Comparison of ENCODE assay signal across 8 cellular contexts in genomic region chr6:13813621-13814175, GRCh38. TPM values are rescaled to one million over a fixed set of nuclear protein-coding genes. Genes with fewer than 3 reads are reported as not detected.
DNase-seq lines count a peak whose midpoint lies in the region; ATAC-seq, FAIRE-seq and TF ChIP-seq lines count a peak whose summit lies in the region.

No MANE protein-coding gene starts in this region.

- peak overlapping the region; percentile 78 for H3K9ac ChIP-seq in neural progenitor cell

- no peaks in the 10 kb centered on the region for H3K9me3 Mint-ChIP-seq in activated naive CD4-positive, alpha-beta T cell treated with anti-CD3 and anti-CD28 coated beads, Interleukin-2, amount 50 U/mL, for 24 hours
- no peaks in the 10 kb centered on the region for H3K9me3 Mint-ChIP-seq in neural progenitor cell

- H3K4me1 ChIP-seq in gastroesophageal sphincter = peaks cover 2 to 44% (median 9%) of the 10 kb centered on the region in 3 donors
- H3K4me1 ChIP-seq in neural progenitor cell = peaks cover 16% of the 10 kb centered on the region

- H3K36me3 ChIP-seq in gastroesophageal sphincter (peaks cover 0 to 2% of the 10 kb centered on the region in 2 donors), neural progenitor cell (peaks cover 2% of the 10 kb centered on the region)

- TF ChIP-seq POLR2A in gastroesophageal sphincter (IDR thresholded peaks at IDR 0.05) = no peak
- TF ChIP-seq POLR2A in GM12892 (IDR thresholded peaks at IDR 0.05; ENCODE audit: low read depth, low read length) = no peak

- ATAC-seq in GM19351 (IDR thresholded peaks at IDR 0.05; ENCODE audit: unreplicated experiment) (peak; percentile 42), HG03439 (IDR thresholded peaks at IDR 0.05; ENCODE audit: unreplicated experiment) (peak; percentile 35), gastroesophageal sphincter (peak; percentile 41)

- H3K27ac ChIP-seq in gastroesophageal sphincter = peak overlapping the region; percentile 64 to 98 (median 96)
- peak overlapping the region; percentile 95 for H3K27ac ChIP-seq in neural progenitor cell

- peaks cover 26% of the 10 kb centered on the region for H4K20me1 ChIP-seq in neural progenitor cell (ENCODE audit: low read depth)

- H3K79me2 ChIP-seq in neural progenitor cell (ENCODE audit: low read depth) = peaks cover 48% of the 10 kb centered on the region

- peak overlapping the region; percentile 96 for H2AFZ ChIP-seq in neural progenitor cell (replicated peaks)

- peaks cover 41% of the 10 kb centered on the region for H3K4me1 Mint-ChIP-seq in activated naive CD4-positive, alpha-beta T cell treated with anti-CD3 and anti-CD28 coated beads, Interleukin-2, amount 50 U/mL, for 24 hours
- peaks cover 30% of the 10 kb centered on the region for H3K4me1 Mint-ChIP-seq in neural progenitor cell

- H3K27me3 ChIP-seq in gastroesophageal sphincter (no peaks in the 10 kb centered on the region), neural progenitor cell (no peaks in the 10 kb centered on the region)

- peak overlapping the region; percentile 83 for H3K4me2 ChIP-seq in neural progenitor cell

- DNase-seq in DMS 273 treated with DMSO at 0.1 percent for 48 hours (lab: John Stamatoyannopoulos, UW) = peak; percentile 28
- DNase-seq in NCI-H526 treated with DMSO at 0.1 percent for 48 hours (lab: John Stamatoyannopoulos, UW) = peak; percentile 71
- peak; percentile 95 for DNase-seq in neural progenitor cell (ENCODE audit: low spot score)
- no peak for DNase-seq in GM12892 (ENCODE audit: insufficient read length)

- H3K9me3 ChIP-seq in gastroesophageal sphincter (no peaks in the 10 kb centered on the region), neural progenitor cell (ENCODE audit: low read depth) (no peaks in the 10 kb centered on the region)

- no peak for TF ChIP-seq EP300 in gastroesophageal sphincter (IDR thresholded peaks at IDR 0.05)

- 0% methylated on average over 1 to 2 of the region's 56 CpGs for WGBS in gastroesophageal sphincter (ENCODE audit: low coverage in 1 of 2), 2 donors

- peaks cover 2% of the 10 kb centered on the region for H3K36me3 Mint-ChIP-seq in activated naive CD4-positive, alpha-beta T cell treated with anti-CD3 and anti-CD28 coated beads, Interleukin-2, amount 50 U/mL, for 24 hours
- H3K36me3 Mint-ChIP-seq in neural progenitor cell = peaks cover 8% of the 10 kb centered on the region

- peak overlapping the region; percentile 92 for H3K4me3 Mint-ChIP-seq in activated naive CD4-positive, alpha-beta T cell treated with anti-CD3 and anti-CD28 coated beads, Interleukin-2, amount 50 U/mL, for 24 hours
- H3K4me3 Mint-ChIP-seq in neural progenitor cell = peak overlapping the region; percentile 95

- FAIRE-seq in GM12892 (lab: Jason Lieb, UNC) = no peak

- no peaks in the 10 kb centered on the region for H3K27me3 Mint-ChIP-seq in activated naive CD4-positive, alpha-beta T cell treated with anti-CD3 and anti-CD28 coated beads, Interleukin-2, amount 50 U/mL, for 24 hours
- peaks cover 3% of the 10 kb centered on the region for H3K27me3 Mint-ChIP-seq in neural progenitor cell (ENCODE audit: insufficient read depth, low read depth)

- peaks cover 22% of the 10 kb centered on the region for H3F3A ChIP-seq in neural progenitor cell (ENCODE audit: low read depth)

- no peak overlapping the region for H3K27ac Mint-ChIP-seq in activated naive CD4-positive, alpha-beta T cell treated with anti-CD3 and anti-CD28 coated beads, Interleukin-2, amount 50 U/mL, for 24 hours
- H3K27ac Mint-ChIP-seq in neural progenitor cell = peak overlapping the region; percentile 67

- TF ChIP-seq CTCF in gastroesophageal sphincter (IDR thresholded peaks at IDR 0.05) = no peak
- no peak for TF ChIP-seq CTCF in neural progenitor cell (IDR thresholded peaks at IDR 0.05)

- H3K4me3 ChIP-seq in gastroesophageal sphincter (peak overlapping the region; percentile 77 to 97), neural progenitor cell (peak overlapping the region; percentile 96)

RNA-seq across cellular contexts. Expression of gene MCUR1, which starts 0.7 kb away (rescaled TPM):
- 10 to 100 TPM in 3 of 4 donors, 1 to 10 TPM in 1; 8.5 to 18.6 (median 11.9) TPM for total RNA-seq in gastroesophageal sphincter
- 15.9 and 16.2 TPM in 2 replicates for total RNA-seq in neural progenitor cell (ENCODE audit: low replicate concordance)
- 12.0 TPM for polyA plus RNA-seq in GM12892 (2012; ENCODE audit: missing spikeins)
